ENCODE assay signal across 8 cellular contexts in the genomic region with DNA sequence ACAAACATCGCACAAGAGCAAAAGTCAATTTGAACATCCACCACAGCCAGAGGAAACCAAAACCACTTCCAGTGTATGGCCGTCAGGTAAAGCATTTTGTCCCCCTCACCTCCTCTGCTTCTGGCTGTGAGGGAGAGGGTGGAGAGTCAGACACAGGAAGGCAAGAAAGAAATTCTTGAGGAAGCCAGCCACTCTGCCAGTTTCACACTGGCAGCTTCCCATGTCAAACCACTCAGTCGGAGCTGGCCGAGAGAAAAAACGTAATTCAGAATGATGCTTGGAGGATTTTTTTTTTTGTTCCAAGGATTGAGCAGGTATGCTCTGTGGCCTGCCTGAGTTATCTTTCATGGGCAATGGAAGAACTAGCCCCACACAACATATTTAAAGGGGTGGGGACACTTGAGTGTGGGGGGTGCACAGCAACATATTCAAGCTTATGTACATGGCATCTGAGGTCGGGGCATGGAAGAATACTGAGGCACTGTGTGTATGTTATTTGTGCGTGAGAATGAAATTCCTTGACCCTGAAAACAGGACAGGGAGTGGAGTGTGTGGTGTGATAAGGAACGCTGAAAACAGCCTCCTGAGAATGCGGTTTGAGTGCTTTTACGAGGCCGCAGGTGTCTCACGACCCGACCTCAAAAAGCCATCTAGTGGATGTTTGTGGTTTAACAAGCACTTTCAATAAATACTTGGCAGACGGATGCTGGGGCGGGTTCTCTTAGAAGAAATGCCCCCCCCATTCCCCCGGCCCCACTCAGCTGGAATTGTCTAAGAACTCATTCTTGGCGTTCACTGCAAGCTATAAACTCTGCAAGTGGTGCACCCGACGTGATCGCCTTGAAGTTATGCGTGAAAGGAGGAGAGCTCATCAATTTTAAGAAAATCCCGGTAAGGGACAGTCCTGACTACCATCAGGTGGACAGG. TPM values are rescaled to one million over a fixed set of nuclear protein-coding genes. Genes with fewer than 3 reads are reported as not detected.
A peak's percentile ranks its signal among the peaks of the same experiment; 100 is the strongest.
DNase-seq lines count a peak whose midpoint lies in the region; ATAC-seq and TF ChIP-seq lines count a peak whose summit lies in the region.

No MANE protein-coding gene starts in this region.

- no peak overlapping the region for H2BK120ac ChIP-seq in neuronal stem cell (ENCODE audit: low read depth, low read length)

- H3K18ac ChIP-seq in neuronal stem cell (ENCODE audit: low read length): no peak overlapping the region

- no peak overlapping the region for H3K23ac ChIP-seq in neuronal stem cell (ENCODE audit: low read depth, low read length, poor library complexity)

- H2BK15ac ChIP-seq in neuronal stem cell (ENCODE audit: low read length): no peak overlapping the region

- TF ChIP-seq POLR2A in Peyer's patch (IDR thresholded peaks at IDR 0.05) (no peak), tibial nerve (IDR thresholded peaks at IDR 0.05) (no peak)

- peak; percentile 81 for DNase-seq in EL
- peak; percentile 75 for DNase-seq in LHCN-M2 (ENCODE audit: low read depth)
- DNase-seq in Peyer's patch: peak; percentile 56 to 91 (median 79)
- DNase-seq in activated T-cell treated with anti-CD3 and anti-CD28 coated beads, Interleukin-2, amount 50 U/mL, for 48 hours: peak; percentile 60 to 69
- DNase-seq in fibroblast of mammary gland (ENCODE audit: low read depth): peak; percentile 75
- DNase-seq in neuronal stem cell (ENCODE audit: low spot score): peak; percentile 63
- peak; percentile 33 to 65 for DNase-seq in tibial nerve (ENCODE audit: low spot score in 2 of 2)

- H3K79me1 ChIP-seq in neuronal stem cell (ENCODE audit: low read depth, low read length): no peaks in the 10 kb centered on the region

- WGBS in neuronal stem cell (ENCODE audit: extremely low coverage in 2 of 2, insufficient read length in 2 of 2, insufficient replicate concordance in 1 of 2), 2 donors: no CpG with 5 or more reads among the region's 22 CpGs
- 16% methylated on average over 22 of the region's 22 CpGs for WGBS in tibial nerve, 2 donors

- H3K4me3 ChIP-seq in Peyer's patch (peak overlapping the region in 2 of 4 donors; percentile 5 to 19), fibroblast of mammary gland (ENCODE audit: control insufficient read depth, low read depth, low read length) (no peak overlapping the region), neuronal stem cell (ENCODE audit: low read length in 2 of 2) (no peak overlapping the region), tibial nerve (peak overlapping the region in 1 of 4 donors; percentile 9)

- H3K36me3 ChIP-seq in Peyer's patch (no peaks in the 10 kb centered on the region), neuronal stem cell (replicated peaks in 1 of 2; ENCODE audit: control insufficient read depth in 2 of 2, insufficient read depth in 2 of 2, low read length in 2 of 2) (no peaks in the 10 kb centered on the region), tibial nerve (no peaks in the 10 kb centered on the region)

- TF ChIP-seq EP300 in tibial nerve (IDR thresholded peaks at IDR 0.05): peak in 1 of 2 donors; percentile 20

- no peak overlapping the region for H2BK5ac ChIP-seq in neuronal stem cell (ENCODE audit: low read length)

- H3K4me2 ChIP-seq in neuronal stem cell (ENCODE audit: insufficient read depth, low read length, poor library complexity, severe bottlenecking): no peak overlapping the region

- H4K91ac ChIP-seq in neuronal stem cell (ENCODE audit: low read depth, low read length, poor library complexity): no peak overlapping the region

- no peak overlapping the region for H3K4ac ChIP-seq in neuronal stem cell (ENCODE audit: low read length)

- peak overlapping the region; percentile 73 for H2AFZ ChIP-seq in neuronal stem cell (ENCODE audit: low read length)

- H3K27me3 ChIP-seq in Peyer's patch (no peaks in the 10 kb centered on the region), neuronal stem cell (ENCODE audit: control insufficient read depth in 3 of 3, insufficient read depth in 3 of 3, low read depth in 1 of 3, low read length in 3 of 3) (peaks cover 0 to 36% (median 0%) of the 10 kb centered on the region in 3 experiments), tibial nerve (no peaks in the 10 kb centered on the region)

- no peak overlapping the region for H2BK12ac ChIP-seq in neuronal stem cell (ENCODE audit: low read length)

- H3K27ac ChIP-seq in Peyer's patch: peak overlapping the region; percentile 63 to 83 (median 74)
- H3K27ac ChIP-seq in neuronal stem cell (replicated peaks; ENCODE audit: low read length): no peak overlapping the region
- H3K27ac ChIP-seq in tibial nerve: peak overlapping the region in 3 of 4 donors; percentile 50

- no peak overlapping the region for H4K8ac ChIP-seq in neuronal stem cell (ENCODE audit: low read depth, low read length)

- no peak overlapping the region for H3K14ac ChIP-seq in neuronal stem cell (ENCODE audit: low read length)

- H3K4me1 ChIP-seq in Peyer's patch (peaks cover 0 to 10% (median 2%) of the 10 kb centered on the region in 4 donors), neuronal stem cell (ENCODE audit: control insufficient read depth in 2 of 2, insufficient read depth in 1 of 2, low read depth in 1 of 2, low read length in 2 of 2) (no peaks in the 10 kb centered on the region), tibial nerve (peaks cover 0 to 13% (median 7%) of the 10 kb centered on the region in 4 donors)

- no peak overlapping the region for H2AK5ac ChIP-seq in neuronal stem cell (ENCODE audit: low read depth, low read length)

- H3K9me3 ChIP-seq in Peyer's patch (no peaks in the 10 kb centered on the region), neuronal stem cell (replicated peaks in 1 of 2; ENCODE audit: control insufficient read depth in 2 of 2, insufficient read depth in 1 of 2, low read depth in 1 of 2, low read length in 2 of 2) (no peaks in the 10 kb centered on the region), tibial nerve (no peaks in the 10 kb centered on the region)

- peak; percentile 60 to 79 (median 68) for TF ChIP-seq CTCF in Peyer's patch (IDR thresholded peaks at IDR 0.05)
- TF ChIP-seq CTCF in fibroblast of mammary gland (conservative IDR thresholded peaks at IDR 0.05; ENCODE audit: control insufficient read depth, insufficient read depth, low read depth, low read length): peak; percentile 51
- TF ChIP-seq CTCF in tibial nerve (IDR thresholded peaks at IDR 0.05): peak; percentile 53 to 76 (median 68)

- no peak for ATAC-seq in GM21529 (IDR thresholded peaks at IDR 0.05; ENCODE audit: unreplicated experiment)

- H3K9ac ChIP-seq in neuronal stem cell (ENCODE audit: low read depth, low read length, poor library complexity): no peak overlapping the region

RNA-seq across cellular contexts. Expression of gene DAXX, which starts 22.3 kb away (rescaled TPM):
- total RNA-seq in LHCN-M2 (2014; rRNA removed) (51.6 and 64.3 TPM in 2 replicates), Peyer's patch (10 to 100 TPM; 40.1 to 86.6 (median 45.9) TPM), tibial nerve (10 to 100 TPM; 24.9 to 45.4 (median 36.6) TPM)
- polyA plus RNA-seq in LHCN-M2 (2012): 47.2 TPM
- polyA plus RNA-seq in neuronal stem cell (2013, experiment 1 of 2): 40.8 TPM
- polyA plus RNA-seq in neuronal stem cell (2013, experiment 2 of 2): 39.2 TPM

RNA-seq across cellular contexts. Expression of gene ZBTB22, which starts 27.5 kb away (rescaled TPM):
- total RNA-seq in LHCN-M2 (2014; rRNA removed): 10.1 and 15.0 TPM in 2 replicates
- 14.4 TPM for polyA plus RNA-seq in LHCN-M2 (2012)
- total RNA-seq in Peyer's patch: 10 to 100 TPM; 11.6 to 27.6 (median 20.2) TPM
- polyA plus RNA-seq in neuronal stem cell (2013, experiment 1 of 2): 18.2 TPM
- polyA plus RNA-seq in neuronal stem cell (2013, experiment 2 of 2): 17.1 TPM
- total RNA-seq in tibial nerve: 10 to 100 TPM; 13.8 to 21.6 (median 17.5) TPM

RNA-seq across cellular contexts. Expression of gene TAPBP, which starts 31.2 kb away (rescaled TPM):
- total RNA-seq in LHCN-M2 (2014; rRNA removed) (44.9 and 57.9 TPM in 2 replicates), Peyer's patch (100 to 1,000 TPM in 3 of 4 donors, 10 to 100 TPM in 1; 73.4 to 324 (median 204) TPM), tibial nerve (10 to 100 TPM; 71.2 to 91.8 (median 89.7) TPM)
- 44.5 TPM for polyA plus RNA-seq in LHCN-M2 (2012)
- polyA plus RNA-seq in neuronal stem cell (2013, experiment 1 of 2): 12.5 TPM
- 13.2 TPM for polyA plus RNA-seq in neuronal stem cell (2013, experiment 2 of 2)

RNA-seq across cellular contexts. Expression of gene RGL2, which starts 46.3 kb away (rescaled TPM):
- total RNA-seq in LHCN-M2 (2014; rRNA removed) (20.6 and 24.4 TPM in 2 replicates), Peyer's patch (10 to 100 TPM; 15.4 to 89.1 (median 39.4) TPM), tibial nerve (10 to 100 TPM; 33.1 to 49.8 (median 43.7) TPM)
- 20.3 TPM for polyA plus RNA-seq in LHCN-M2 (2012)
- polyA plus RNA-seq in neuronal stem cell (2013, experiment 1 of 2): 56.5 TPM
- 55.4 TPM for polyA plus RNA-seq in neuronal stem cell (2013, experiment 2 of 2)

RNA-seq across cellular contexts. Expression of gene KIFC1, which starts 46.6 kb away (rescaled TPM):
- 97.6 and 98.5 TPM in 2 replicates for total RNA-seq in LHCN-M2 (2014; rRNA removed)
- polyA plus RNA-seq in LHCN-M2 (2012): 37.6 TPM
- total RNA-seq in Peyer's patch: 10 to 100 TPM; 10.9 to 28.1 (median 18.3) TPM
- 84.1 TPM for polyA plus RNA-seq in neuronal stem cell (2013, experiment 1 of 2)
- 83.4 TPM for polyA plus RNA-seq in neuronal stem cell (2013, experiment 2 of 2)
- 1 to 10 TPM in 3 of 4 donors, under 1 TPM in 1; 0.42 to 3.6 (median 2.1) TPM for total RNA-seq in tibial nerve
